In the genomic region with DNA sequence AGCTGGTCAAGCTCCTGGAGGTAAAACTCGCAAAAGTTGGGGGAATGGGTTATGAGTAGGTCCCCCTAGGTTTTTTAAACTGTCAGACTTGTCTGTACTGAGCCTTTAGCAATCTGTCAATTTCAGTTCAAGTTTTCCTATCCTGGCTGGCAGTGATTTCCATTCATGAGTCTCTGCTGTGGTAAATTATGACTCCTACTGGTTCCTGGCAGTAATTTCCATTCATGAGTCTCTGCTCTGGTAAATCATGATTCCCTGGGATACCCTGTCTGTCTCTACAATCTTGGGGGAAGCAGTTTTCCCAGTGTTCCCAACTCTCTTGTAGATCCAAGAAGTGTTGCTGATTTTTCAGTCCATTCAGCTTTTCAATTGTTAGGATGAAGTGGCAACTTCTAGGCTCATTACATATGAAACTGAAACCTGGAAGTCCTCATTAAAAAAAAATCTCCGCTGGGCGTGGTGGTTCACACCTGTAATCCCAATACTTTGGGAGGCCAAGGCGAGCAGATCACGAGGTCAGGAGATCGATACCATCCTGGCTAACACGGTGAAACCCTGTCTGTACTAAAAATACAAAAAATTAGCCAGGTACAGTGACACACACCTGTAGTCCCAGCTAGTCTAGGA, we compare ENCODE assay signal across 1 cellular context.
TF ChIP-seq lines count a peak whose summit lies in the region.

No MANE protein-coding gene starts in this region.

TF ChIP-seq in HCT116, 20 proteins besides CTCF, POLR2A, EP300 and RAD21:
- TF ChIP-seq, protein P1, sequence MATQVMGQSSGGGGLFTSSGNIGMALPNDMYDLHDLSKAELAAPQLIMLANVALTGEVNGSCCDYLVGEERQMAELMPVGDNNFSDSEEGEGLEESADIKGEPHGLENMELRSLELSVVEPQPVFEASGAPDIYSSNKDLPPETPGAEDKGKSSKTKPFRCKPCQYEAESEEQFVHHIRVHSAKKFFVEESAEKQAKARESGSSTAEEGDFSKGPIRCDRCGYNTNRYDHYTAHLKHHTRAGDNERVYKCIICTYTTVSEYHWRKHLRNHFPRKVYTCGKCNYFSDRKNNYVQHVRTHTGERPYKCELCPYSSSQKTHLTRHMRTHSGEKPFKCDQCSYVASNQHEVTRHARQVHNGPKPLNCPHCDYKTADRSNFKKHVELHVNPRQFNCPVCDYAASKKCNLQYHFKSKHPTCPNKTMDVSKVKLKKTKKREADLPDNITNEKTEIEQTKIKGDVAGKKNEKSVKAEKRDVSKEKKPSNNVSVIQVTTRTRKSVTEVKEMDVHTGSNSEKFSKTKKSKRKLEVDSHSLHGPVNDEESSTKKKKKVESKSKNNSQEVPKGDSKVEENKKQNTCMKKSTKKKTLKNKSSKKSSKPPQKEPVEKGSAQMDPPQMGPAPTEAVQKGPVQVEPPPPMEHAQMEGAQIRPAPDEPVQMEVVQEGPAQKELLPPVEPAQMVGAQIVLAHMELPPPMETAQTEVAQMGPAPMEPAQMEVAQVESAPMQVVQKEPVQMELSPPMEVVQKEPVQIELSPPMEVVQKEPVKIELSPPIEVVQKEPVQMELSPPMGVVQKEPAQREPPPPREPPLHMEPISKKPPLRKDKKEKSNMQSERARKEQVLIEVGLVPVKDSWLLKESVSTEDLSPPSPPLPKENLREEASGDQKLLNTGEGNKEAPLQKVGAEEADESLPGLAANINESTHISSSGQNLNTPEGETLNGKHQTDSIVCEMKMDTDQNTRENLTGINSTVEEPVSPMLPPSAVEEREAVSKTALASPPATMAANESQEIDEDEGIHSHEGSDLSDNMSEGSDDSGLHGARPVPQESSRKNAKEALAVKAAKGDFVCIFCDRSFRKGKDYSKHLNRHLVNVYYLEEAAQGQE (IDR thresholded peaks at IDR 0.05; ENCODE audit: low read depth): no peak
- TF ChIP-seq TCF7L2 (IDR thresholded peaks at IDR 0.05; ENCODE audit: borderline replicate concordance, extremely low read depth, insufficient read depth, insufficient read length) (no peak), FOSL1 (IDR thresholded peaks at IDR 0.05; ENCODE audit: low read depth) (no peak)
- TF ChIP-seq, protein P2, sequence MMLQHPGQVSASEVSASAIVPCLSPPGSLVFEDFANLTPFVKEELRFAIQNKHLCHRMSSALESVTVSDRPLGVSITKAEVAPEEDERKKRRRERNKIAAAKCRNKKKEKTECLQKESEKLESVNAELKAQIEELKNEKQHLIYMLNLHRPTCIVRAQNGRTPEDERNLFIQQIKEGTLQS (IDR thresholded peaks at IDR 0.05): no peak
